23 cellular contexts compared by ENCODE assay signal in the genomic region with DNA sequence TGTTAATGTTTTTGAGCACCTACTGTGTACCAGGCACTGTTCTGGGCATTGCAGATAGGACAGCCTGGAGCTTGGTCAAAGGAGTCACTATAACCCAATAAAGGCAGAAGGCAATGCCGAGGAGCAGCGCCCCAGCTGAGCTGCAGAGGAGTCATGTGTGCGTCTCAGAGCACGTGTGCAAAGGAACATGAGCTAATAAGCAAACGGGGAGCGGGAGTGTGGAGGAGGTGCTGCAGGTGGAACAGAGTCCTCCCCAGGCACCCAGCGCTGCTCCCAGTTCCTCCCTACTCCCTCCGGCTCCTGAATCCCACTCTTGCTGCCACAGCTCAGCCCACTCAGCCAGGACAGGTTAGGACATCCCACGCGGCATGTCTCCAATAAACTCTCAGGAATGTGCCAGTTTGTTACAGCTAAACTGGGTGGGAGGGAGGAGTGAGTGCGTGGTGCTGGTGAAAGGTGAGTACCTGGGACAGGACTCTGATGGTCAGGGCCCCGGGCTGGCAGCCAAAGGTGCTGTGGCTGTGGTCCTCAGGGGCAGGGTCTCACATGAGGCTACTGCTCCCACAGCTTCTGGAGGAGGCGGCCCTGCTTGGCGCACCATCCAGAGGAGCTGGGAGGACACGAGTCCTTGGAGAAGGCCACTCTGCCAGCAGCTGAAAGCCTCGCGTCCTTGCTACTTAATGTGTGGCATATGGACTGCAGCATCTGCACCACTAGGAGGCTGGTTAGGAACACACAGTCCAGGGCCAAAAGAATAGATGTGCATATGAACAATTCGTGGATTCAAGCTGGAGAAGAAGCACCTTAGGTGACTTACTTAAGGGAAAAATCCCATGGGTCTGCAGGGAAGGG. TPM values are rescaled to one million over a fixed set of nuclear protein-coding genes. Genes with fewer than 3 reads are reported as not detected.
DNase-seq lines count a peak whose midpoint lies in the region; TF ChIP-seq lines count a peak whose summit lies in the region.
"Had no signal": no experiment of that assay in that cellular context is flagged by ENCODE, and none has a peak within 500 bp of the region (broad histone marks: within the 10 kb centered on the region; RNA-seq: fewer than 3 reads in every experiment).

No MANE protein-coding gene starts in this region.

- TF ChIP-seq CTCF in BE2C (IDR thresholded peaks at IDR 0.05; ENCODE audit: low read depth, low read length) (peak; percentile 13; the same call in 1 of the 2 replicates), adrenal gland (IDR thresholded peaks at IDR 0.05) (no peak)

- DNase-seq in BE2C, result no peak
- DNase-seq in G401 (ENCODE audit: low spot score), result peak; percentile 63
- peak; percentile 98 for DNase-seq in NCI-H510A (lab: John Stamatoyannopoulos, UW)
- peak; percentile 69 for DNase-seq in left kidney (ENCODE audit: low read depth, low spot score)
- DNase-seq in middle frontal gyrus (ENCODE audit: extremely low spot score, low spot score), result no peak
- DNase-seq in GDM1 (lab: John Stamatoyannopoulos, UW), result no peak
- no peak for DNase-seq in adrenal gland
- DNase-seq: activated CD4-positive, alpha-beta T cell treated with anti-CD3 and anti-CD28 coated beads, Interleukin-2, amount 50 U/mL, for 48 hours; activated CD8-positive, alpha-beta memory T cell treated with anti-CD3 and anti-CD28 coated beads, Interleukin-2, amount 50 U/mL, for 4 hours; aorta; CD4-positive, alpha-beta T cell; Kasumi-1; left ventricle myocardium superior; naive thymus-derived CD4-positive, alpha-beta T cell; NCI-H1048; NCI-H2029; Right ventricle myocardium superior; spleen; stimulated activated CD4-positive, alpha-beta T cell treated with anti-CD3 and anti-CD28 coated beads, Interleukin-4, amount 100 ng/mL, for 1 hour; SW 1271 had no signal

- H3K27me3 ChIP-seq in BE2C (no peaks in the 10 kb centered on the region), adrenal gland (peaks cover 3% of the 10 kb centered on the region)
- H3K27me3 ChIP-seq: cardiac muscle cell had no signal

- H3K4me3 ChIP-seq in BE2C (ENCODE audit: low read depth, low read length) (no peak overlapping the region), adrenal gland (no peak overlapping the region)
- H3K4me3 ChIP-seq: cardiac muscle cell, gastroesophageal sphincter, spleen had no signal

- WGBS in adrenal gland, 4 donors, result 59 to 67% (median 64%) methylated on average over 15 to 18 of the region's 18 CpGs

- H3K4me1 ChIP-seq in BE2C, result no peaks in the 10 kb centered on the region
- no peaks in the 10 kb centered on the region for H3K4me1 ChIP-seq in adrenal gland (replicated peaks in 1 of 2)

- H3K27ac ChIP-seq in adrenal gland, result no peak overlapping the region
- H3K27ac ChIP-seq: cardiac muscle cell, gastroesophageal sphincter, spleen had no signal

- H3K9me3 ChIP-seq in BE2C (no peaks in the 10 kb centered on the region), adrenal gland (replicated peaks in 1 of 3) (no peaks in the 10 kb centered on the region)

- TF ChIP-seq POLR2A in adrenal gland (IDR thresholded peaks at IDR 0.05), result no peak

- no peaks in the 10 kb centered on the region for H3K36me3 ChIP-seq in BE2C
- H3K36me3 ChIP-seq in adrenal gland (replicated peaks in 1 of 2), result no peaks in the 10 kb centered on the region
- H3K36me3 ChIP-seq: cardiac muscle cell, gastroesophageal sphincter, spleen had no signal

- in situ Hi-C loops in G401 (cut with HindIII; ENCODE audit: low sequenced_read_pairs), result no loop called here

- intact Hi-C loops in adrenal gland (cut with DNase I), result no loop called here

RNA-seq across cellular contexts. Expression of a gene that starts 52.3 kb away (rescaled TPM):
- polyA plus RNA-seq in BE2C (2012; ENCODE audit: insufficient read depth, insufficient read length, low read depth), result 9.3 TPM
- not detected in 2 replicates for total RNA-seq in G401 (2014; rRNA removed; shearing (Covaris generic))
- 1 to 10 TPM in 3 of 8 donors, under 1 TPM in 5; 0.09 to 3.1 (median 0.45) TPM for total RNA-seq in adrenal gland
- polyA plus RNA-seq in adrenal gland, result 1 to 10 TPM in 2 of 3 donors, under 1 TPM in 1; 0.77 to 1.4 (median 1.1) TPM
- total RNA-seq: CD4-positive, alpha-beta T cell; naive thymus-derived CD4-positive, alpha-beta T cell; renal cortical epithelial cell had no signal
- polyA plus RNA-seq: aorta; cardiac muscle cell; naive thymus-derived CD4-positive, alpha-beta T cell had no signal

Comparison
In these comparisons a context has a peak if more than half of its experiments do, and no peak if none do; other contexts are left out.
1. DNase-seq: peak in G401 (single experiment), NCI-H510A (single experiment) and left kidney (single experiment); none in BE2C (single experiment), middle frontal gyrus (single experiment), GDM1 (single experiment) and adrenal gland (0 of 7).